In genomic region chr20:41152108-41152757, GRCh38 we compare ENCODE assay signal across 12 cellular contexts. TPM values are rescaled to one million over a fixed set of nuclear protein-coding genes. Genes with fewer than 3 reads are reported as not detected.
DNase-seq lines count a peak whose midpoint lies in the region; ATAC-seq and TF ChIP-seq lines count a peak whose summit lies in the region.
"Had no signal": no experiment of that assay in that cellular context is flagged by ENCODE, and none has a peak within 500 bp of the region (broad histone marks: within the 10 kb centered on the region; RNA-seq: fewer than 3 reads in every experiment).

No MANE protein-coding gene starts in this region.

- CTCF ChIA-PET in CD4-positive, alpha-beta memory T cell (lab: Charles Lee; ENCODE audit: partially characterized antibody), result interaction anchor here (0.9 to 5.2 kb wide), 7 partner anchors 8 to 81 kb away, joined by 3 to 70 read pairs (median 5); partner anchors contain the start of gene PLCG1

- intact Hi-C loops in CD4-positive, alpha-beta memory T cell (cut with micrococcal nuclease), result no loop called here
- intact Hi-C loops in ovary (cut with DNase I), result no loop called here

- no peak for ATAC-seq in HG02759 (IDR thresholded peaks at IDR 0.05; ENCODE audit: unreplicated experiment)
- ATAC-seq in activated CD4-positive, CD25-positive, alpha-beta regulatory T cell treated with anti-CD3 and anti-CD28 coated beads, Interleukin-2, amount 50 U/mL, for 24 hours, result no peak

- H3K27ac Mint-ChIP-seq in CD4-positive, alpha-beta memory T cell, result peak overlapping the region; percentile 94 to 98 (median 96)
- H3K27ac Mint-ChIP-seq in neural progenitor cell, result no peak overlapping the region

- no peak for TF ChIP-seq CTCF in Loucy (conservative IDR thresholded peaks at IDR 0.05; ENCODE audit: low read length)
- no peak for TF ChIP-seq CTCF in neural progenitor cell (IDR thresholded peaks at IDR 0.05)
- TF ChIP-seq CTCF in ovary (IDR thresholded peaks at IDR 0.05), result no peak

- peaks cover 100% of the 10 kb centered on the region for H3K4me1 ChIP-seq in CD4-positive, alpha-beta memory T cell (ENCODE audit: insufficient read depth, low read length)
- H3K4me1 ChIP-seq in Loucy (ENCODE audit: insufficient read depth, low read length, poor library complexity, severe bottlenecking) (peaks cover 93% of the 10 kb centered on the region), neural progenitor cell (no peaks in the 10 kb centered on the region), ovary (ENCODE audit: insufficient read depth) (peaks cover 27% of the 10 kb centered on the region)
- H3K4me1 ChIP-seq in effector memory CD4-positive, alpha-beta T cell (ENCODE audit: control insufficient read depth, insufficient read depth, low read length, poor library complexity, severe bottlenecking), result peaks cover 98% of the 10 kb centered on the region

- no peak for TF ChIP-seq POLR2A in ovary (IDR thresholded peaks at IDR 0.05)

- peaks cover 82% of the 10 kb centered on the region for H4K20me1 ChIP-seq in Loucy (ENCODE audit: insufficient read depth, low read length, poor library complexity, severe bottlenecking)
- H4K20me1 ChIP-seq in neural progenitor cell (ENCODE audit: low read depth), result peaks cover 100% of the 10 kb centered on the region

- H3K4me2 ChIP-seq in Loucy (ENCODE audit: low read depth, low read length, poor library complexity, severe bottlenecking), result peak overlapping the region; percentile 4
- no peak overlapping the region for H3K4me2 ChIP-seq in neural progenitor cell

- peaks cover 83 to 100% (median 92%) of the 10 kb centered on the region in 4 donors for H3K4me1 Mint-ChIP-seq in CD4-positive, alpha-beta memory T cell
- peaks cover 26% of the 10 kb centered on the region for H3K4me1 Mint-ChIP-seq in neural progenitor cell

- 34 to 40% (median 36%) methylated on average over 5 of the region's 5 CpGs for WGBS in ovary, 3 donors

- no peak for TF ChIP-seq EP300 in ovary (IDR thresholded peaks at IDR 0.05)

- H3K9ac ChIP-seq in Loucy (ENCODE audit: low read depth, low read length, poor library complexity, severe bottlenecking) (peak overlapping the region; percentile 3), neural progenitor cell (no peak overlapping the region)

- H3K27me3 ChIP-seq in CD4-positive, alpha-beta memory T cell (ENCODE audit: insufficient read depth, low read length), result no peaks in the 10 kb centered on the region
- H3K27me3 ChIP-seq in Loucy (ENCODE audit: insufficient read depth, low read length, poor library complexity, severe bottlenecking), result no peaks in the 10 kb centered on the region
- H3K27me3 ChIP-seq in effector memory CD4-positive, alpha-beta T cell (replicated peaks; ENCODE audit: control insufficient read depth, insufficient read depth, low read length, poor library complexity, severe bottlenecking), result no peaks in the 10 kb centered on the region
- H3K27me3 ChIP-seq in neural progenitor cell, result no peaks in the 10 kb centered on the region
- no peaks in the 10 kb centered on the region for H3K27me3 ChIP-seq in ovary

- H3K4me3 ChIP-seq in CD4-positive, alpha-beta memory T cell (ENCODE audit: low read length in 2 of 2), result no peak overlapping the region
- H3K4me3 ChIP-seq in Loucy (ENCODE audit: low read length, poor library complexity, severe bottlenecking) (no peak overlapping the region), neural progenitor cell (no peak overlapping the region), ovary (no peak overlapping the region)
- H3K4me3 ChIP-seq in effector memory CD4-positive, alpha-beta T cell (ENCODE audit: insufficient read depth, low read depth, low read length, poor library complexity, severe bottlenecking), result no peak overlapping the region

- peak overlapping the region; percentile 46 for H3K27ac ChIP-seq in CD4-positive, alpha-beta memory T cell (ENCODE audit: low read depth, low read length)
- peak overlapping the region; percentile 81 for H3K27ac ChIP-seq in effector memory CD4-positive, alpha-beta T cell (ENCODE audit: insufficient read depth, low read length, poor library complexity, severe bottlenecking)
- no peak overlapping the region for H3K27ac ChIP-seq in neural progenitor cell
- no peak overlapping the region for H3K27ac ChIP-seq in ovary

- DNase-seq in CD4-positive, alpha-beta memory T cell, result no peak
- DNase-seq in effector memory CD4-positive, alpha-beta T cell, result no peak
- DNase-seq in neural progenitor cell (ENCODE audit: low spot score) (no peak), kidney tubule cell (ENCODE audit: low spot score) (no peak), ovary (no peak)
- DNase-seq: foreskin fibroblast, NCI-H2029 treated with DMSO at 0.1 percent for 48 hours, retina, SW 1271 had no signal

- H3K9me3 ChIP-seq in CD4-positive, alpha-beta memory T cell (ENCODE audit: control insufficient read depth in 1 of 2, low read length in 2 of 2), result no peaks in the 10 kb centered on the region
- no peaks in the 10 kb centered on the region for H3K9me3 ChIP-seq in Loucy (ENCODE audit: insufficient read depth, low read depth, low read length)
- no peaks in the 10 kb centered on the region for H3K9me3 ChIP-seq in effector memory CD4-positive, alpha-beta T cell (ENCODE audit: control insufficient read depth, low read length)
- H3K9me3 ChIP-seq in neural progenitor cell (ENCODE audit: low read depth), result no peaks in the 10 kb centered on the region
- H3K9me3 ChIP-seq in ovary, result no peaks in the 10 kb centered on the region

- no peaks in the 10 kb centered on the region for H3K9me2 ChIP-seq in Loucy (replicated peaks; ENCODE audit: low read depth, low read length)

- H3K9me3 Mint-ChIP-seq in CD4-positive, alpha-beta memory T cell, result peaks cover 0 to 6% (median 0%) of the 10 kb centered on the region in 8 donors
- no peaks in the 10 kb centered on the region for H3K9me3 Mint-ChIP-seq in neural progenitor cell

- peaks cover 8 to 28% of the 10 kb centered on the region in 2 donors for H3K36me3 Mint-ChIP-seq in CD4-positive, alpha-beta memory T cell
- H3K36me3 Mint-ChIP-seq in neural progenitor cell, result peaks cover 18% of the 10 kb centered on the region

- H2AFZ ChIP-seq in Loucy (ENCODE audit: low read length) (no peak overlapping the region), neural progenitor cell (replicated peaks) (no peak overlapping the region)

- H3F3A ChIP-seq in Loucy (ENCODE audit: low read depth) (0 out of 2 replicates have a peak, but pooled peaks cover under 1% of the 10 kb centered on the region), neural progenitor cell (ENCODE audit: low read depth) (no peaks in the 10 kb centered on the region)

- H3K79me2 ChIP-seq in Loucy (ENCODE audit: insufficient read depth, low read length), result peaks cover 99% of the 10 kb centered on the region
- peaks cover 100% of the 10 kb centered on the region for H3K79me2 ChIP-seq in neural progenitor cell (ENCODE audit: low read depth)

- POLR2A ChIA-PET in CD4-positive, alpha-beta memory T cell (lab: Charles Lee; ENCODE audit: partially characterized antibody), result interaction anchor here (16.6 kb wide), 1 partner anchor 11 kb away, joined by 753 read pairs; the partner anchor contains the start of gene PLCG1

- peak overlapping the region; percentile 59 to 88 (median 68) for H3K4me3 Mint-ChIP-seq in CD4-positive, alpha-beta memory T cell
- peak overlapping the region; percentile 30 for H3K4me3 Mint-ChIP-seq in neural progenitor cell

- H3K36me3 ChIP-seq in CD4-positive, alpha-beta memory T cell (ENCODE audit: insufficient read depth, low read length), result no peaks in the 10 kb centered on the region
- peaks cover 13% of the 10 kb centered on the region; the same call in 1 of the 2 replicates for H3K36me3 ChIP-seq in Loucy (ENCODE audit: insufficient read depth, low read length)
- H3K36me3 ChIP-seq in effector memory CD4-positive, alpha-beta T cell (ENCODE audit: control insufficient read depth, insufficient read depth, low read length), result no peaks in the 10 kb centered on the region
- H3K36me3 ChIP-seq in neural progenitor cell, result no peaks in the 10 kb centered on the region
- no peaks in the 10 kb centered on the region for H3K36me3 ChIP-seq in ovary

- peaks cover 0 to 3% of the 10 kb centered on the region in 2 donors for H3K27me3 Mint-ChIP-seq in CD4-positive, alpha-beta memory T cell
- H3K27me3 Mint-ChIP-seq in neural progenitor cell (ENCODE audit: insufficient read depth, low read depth), result peaks cover 8% of the 10 kb centered on the region

RNA-seq across cellular contexts. Expression of gene PLCG1, which starts 14.9 kb away (rescaled TPM):
- total RNA-seq in CD4-positive, alpha-beta memory T cell, result 100 to 1,000 TPM; 319 to 320 TPM
- 10 to 100 TPM; 22.8 to 68.7 TPM for polyA plus RNA-seq in CD4-positive, alpha-beta memory T cell
- total RNA-seq in neural progenitor cell (ENCODE audit: low replicate concordance) (146 and 265 TPM in 2 replicates), ovary (100 to 1,000 TPM in 5 of 7 donors, 10 to 100 TPM in 2; 63.0 to 158 (median 104) TPM)
- polyA plus RNA-seq in ovary, result 10 to 100 TPM; 56.1 to 77.2 TPM

Comparison
In these comparisons a context has a peak if more than half of its experiments do, and no peak if none do; other contexts are left out.
1. H3K27ac ChIP-seq: peak in CD4-positive, alpha-beta memory T cell (single experiment) and effector memory CD4-positive, alpha-beta T cell (single experiment); none in neural progenitor cell (single experiment) and ovary (0 of 2).